In genomic region chr22:30635273-30636225, GRCh38 we compare ENCODE assay signal across 8 cellular contexts. TPM values are rescaled to one million over a fixed set of nuclear protein-coding genes. Genes with fewer than 3 reads are reported as not detected.
DNase-seq lines count a peak whose midpoint lies in the region; ATAC-seq and TF ChIP-seq lines count a peak whose summit lies in the region.

Gene SLC35E4 (plus strand): TSS chr22:30635781. CDS start chr22:30636451, 670 bp downstream.

- peak; percentile 27 for TF ChIP-seq CTCF in AG09319 (IDR thresholded peaks at IDR 0.05; ENCODE audit: low read depth, low read length)

- peak within 1 kb of the TSS; percentile 91 for H3K27ac ChIP-seq in cingulate gyrus (ENCODE audit: low read depth, low read length)

- ATAC-seq in GM19023 (IDR thresholded peaks at IDR 0.05; ENCODE audit: unreplicated experiment) (peak; percentile 80), HG03196 (IDR thresholded peaks at IDR 0.05; ENCODE audit: unreplicated experiment) (peak; percentile 57)

- peak; percentile 78 for DNase-seq in AG09319 (ENCODE audit: extremely low read depth, low read depth)
- DNase-seq in NCI-H460 (ENCODE audit: extremely low read depth, low read depth), result peak; percentile 83
- peak; percentile 97 to 98 for DNase-seq in activated CD4-positive, alpha-beta T cell treated with anti-CD3 and anti-CD28 coated beads for 4 hours
- peak; percentile 93 for DNase-seq in left kidney (ENCODE audit: low read depth, low spot score)
- DNase-seq in stimulated activated CD4-positive, alpha-beta T cell treated with anti-CD3 and anti-CD28 coated beads, Interleukin-1b, Interleukin-23, amount 100 ng/mL, for 48 hours, result peak; percentile 94

RNA-seq across cellular contexts. Expression of gene SLC35E4, which starts in this region (rescaled TPM):
- total RNA-seq in NCI-H460 (2014; rRNA removed; shearing (Covaris generic)), result 5.6 and 7.0 TPM in 2 replicates
- polyA plus RNA-seq in NCI-H460 (2014; cell fraction: nucleus; rRNA removed), result 2.6 and 12.4 TPM in 2 replicates

Comparison
In these comparisons a context has a peak if more than half of its experiments do, and no peak if none do; other contexts are left out.
1. Peak in every context shown above with its lines: DNase-seq, ATAC-seq and H3K27ac ChIP-seq.